Comparison of ENCODE assay signal across 10 cellular contexts in genomic region chrX:57817302-57817701, GRCh38.
A peak's percentile ranks its signal among the peaks of the same experiment; 100 is the strongest.
DNase-seq lines count a peak whose midpoint lies in the region; TF ChIP-seq lines count a peak whose summit lies in the region.
"Had no signal": no experiment of that assay in that cellular context is flagged by ENCODE, and none has a peak within 500 bp of the region (broad histone marks: within the 10 kb centered on the region; RNA-seq: fewer than 3 reads in every experiment).

No MANE protein-coding gene starts in this region.

- no peaks in the 10 kb centered on the region for H3K79me2 ChIP-seq in OCI-LY1 (ENCODE audit: insufficient read depth, low read length)

- no peaks in the 10 kb centered on the region for H3K9me2 ChIP-seq in OCI-LY1 (ENCODE audit: low read depth, low read length)

- H3K27ac ChIP-seq in right atrium auricular region (no peak overlapping the region), OCI-LY1 (ENCODE audit: low read depth, low read length, poor library complexity, severe bottlenecking) (no peak overlapping the region)

- no peak overlapping the region for H3K9ac ChIP-seq in OCI-LY1 (ENCODE audit: low read length)

- H3K9me3 ChIP-seq in right atrium auricular region = peaks cover 0 to 4% of the 10 kb centered on the region in 2 donors
- no peaks in the 10 kb centered on the region for H3K9me3 ChIP-seq in OCI-LY1 (ENCODE audit: low read length)

- H3K36me3 ChIP-seq in right atrium auricular region (no peaks in the 10 kb centered on the region), OCI-LY1 (ENCODE audit: insufficient read depth, low read length) (no peaks in the 10 kb centered on the region)

- H3K4me2 ChIP-seq in OCI-LY1 (ENCODE audit: low read length) = no peak overlapping the region

- intact Hi-C loops in cardiac septum (cut with DNase I) = no loop called here

- H3K27me3 ChIP-seq in right atrium auricular region (peaks cover 0 to 4% of the 10 kb centered on the region in 2 donors), OCI-LY1 (ENCODE audit: insufficient read depth, low read length) (no peaks in the 10 kb centered on the region)

- TF ChIP-seq CTCF in right atrium auricular region (IDR thresholded peaks at IDR 0.05) (peak; percentile 27 to 59), OCI-LY1 (IDR thresholded peaks at IDR 0.05; ENCODE audit: low read length) (peak; percentile 35; the same call in 1 of the 2 replicates), epithelial cell of esophagus (IDR thresholded peaks at IDR 0.05; ENCODE audit: insufficient read depth, low read depth, low read length, missing control alignments) (peak; percentile 32)

- H3K4me3 ChIP-seq in right atrium auricular region (no peak overlapping the region), OCI-LY1 (ENCODE audit: low read depth, low read length, poor library complexity, severe bottlenecking) (no peak overlapping the region), epithelial cell of esophagus (ENCODE audit: low read length) (no peak overlapping the region)

- H4K20me1 ChIP-seq in OCI-LY1 (ENCODE audit: insufficient read depth, low read length) = no peaks in the 10 kb centered on the region

- no peak overlapping the region for H2AFZ ChIP-seq in OCI-LY1 (ENCODE audit: low read length)

- DNase-seq in right atrium auricular region (ENCODE audit: low spot score) (no peak), cardiac septum (ENCODE audit: low spot score) (no peak), epithelial cell of esophagus (ENCODE audit: low read depth) (no peak), NCI-H146 treated with DMSO at 0.1 percent for 48 hours (lab: John Stamatoyannopoulos, UW; ENCODE audit: unreplicated experiment) (no peak), cerebellum (ENCODE audit: low spot score) (no peak)
- DNase-seq in effector CD4-positive, alpha-beta T cell = no peak
- no peak for DNase-seq in stimulated activated CD8-positive, alpha-beta memory T cell treated with anti-CD3 and anti-CD28 coated beads, Interleukin-4, amount 100 ng/mL, for 48 hours
- DNase-seq: activated T-cell treated with anti-CD3 and anti-CD28 coated beads, Interleukin-2, amount 50 U/mL, for 24 hours; NCI-H1048 had no signal

- H3K4me1 ChIP-seq in right atrium auricular region (no peaks in the 10 kb centered on the region), OCI-LY1 (ENCODE audit: insufficient read depth, low read length, severe bottlenecking) (no peaks in the 10 kb centered on the region)

- no peaks in the 10 kb centered on the region for H3F3A ChIP-seq in OCI-LY1 (ENCODE audit: insufficient read depth, low read length)
